18 cellular contexts compared by ENCODE assay signal in genomic region chr1:61754545-61754944, GRCh38. TPM values are rescaled to one million over a fixed set of nuclear protein-coding genes. Genes with fewer than 3 reads are reported as not detected.
DNase-seq lines count a peak whose midpoint lies in the region; ATAC-seq lines count a peak whose summit lies in the region.
"Had no signal": no experiment of that assay in that cellular context is flagged by ENCODE, and none has a peak within 500 bp of the region (broad histone marks: within the 10 kb centered on the region; RNA-seq: fewer than 3 reads in every experiment).

No MANE protein-coding gene starts in this region.

- H3K4me3 Mint-ChIP-seq in activated CD4-positive, alpha-beta T cell treated with anti-CD3 and anti-CD28 coated beads for 36 hours, result no peak overlapping the region
- no peak overlapping the region for H3K4me3 Mint-ChIP-seq in activated CD8-positive, alpha-beta T cell treated with anti-CD3 and anti-CD28 coated beads, Interleukin-2, amount 10 ng/mL, durations not matched to agents 7 days and 5 days
- H3K4me3 Mint-ChIP-seq: central memory CD8-positive, alpha-beta T cell; stimulated activated naive B cell treated with anti-CD40 and anti-IgM and Interleukin-4, amounts not matched to agents 10 μg/mL and 1 μg/mL and 100 μg/mL, for 72 hours; T-helper 17 cell had no signal

- intact Hi-C loops in activated CD4-positive, alpha-beta T cell treated with anti-CD3 and anti-CD28 coated beads for 36 hours (cut with DNase I, micrococcal nuclease), result no loop called here

- no peaks in the 10 kb centered on the region for H3K9me3 Mint-ChIP-seq in activated CD4-positive, alpha-beta T cell treated with anti-CD3 and anti-CD28 coated beads for 36 hours (ENCODE audit: low read depth)
- H3K9me3 Mint-ChIP-seq in activated CD8-positive, alpha-beta T cell treated with anti-CD3 and anti-CD28 coated beads, Interleukin-2, amount 10 ng/mL, durations not matched to agents 7 days and 5 days (ENCODE audit: insufficient read depth), result no peaks in the 10 kb centered on the region
- H3K9me3 Mint-ChIP-seq: central memory CD8-positive, alpha-beta T cell; stimulated activated naive B cell treated with anti-CD40 and anti-IgM and Interleukin-4, amounts not matched to agents 10 μg/mL and 1 μg/mL and 100 μg/mL, for 72 hours had no signal

- H3K9me3 ChIP-seq in esophagus (ENCODE audit: control insufficient read depth in 2 of 2, insufficient read depth in 1 of 2, low read depth in 1 of 2, low read length in 1 of 2), result no peaks in the 10 kb centered on the region
- H3K9me3 ChIP-seq in trophoblast cell (ENCODE audit: insufficient read depth, low read depth, low read length), result no peaks in the 10 kb centered on the region
- H3K9me3 ChIP-seq: SJCRH30, upper lobe of left lung had no signal

- H3K36me3 Mint-ChIP-seq in activated CD4-positive, alpha-beta T cell treated with anti-CD3 and anti-CD28 coated beads for 36 hours (ENCODE audit: low read depth), result peaks cover 2% of the 10 kb centered on the region
- H3K36me3 Mint-ChIP-seq in activated CD8-positive, alpha-beta T cell treated with anti-CD3 and anti-CD28 coated beads, Interleukin-2, amount 10 ng/mL, durations not matched to agents 7 days and 5 days (ENCODE audit: low read depth), result no peaks in the 10 kb centered on the region
- H3K36me3 Mint-ChIP-seq: stimulated activated naive B cell treated with anti-CD40 and anti-IgM and Interleukin-4, amounts not matched to agents 10 μg/mL and 1 μg/mL and 100 μg/mL, for 72 hours had no signal

- H3K27me3 ChIP-seq in esophagus (ENCODE audit: control insufficient read depth in 1 of 2, insufficient read depth in 2 of 2, low read length in 2 of 2) (no peaks in the 10 kb centered on the region), trophoblast cell (ENCODE audit: insufficient read depth, low read length) (no peaks in the 10 kb centered on the region)
- H3K27me3 ChIP-seq: SJCRH30, upper lobe of left lung had no signal

- H3K23ac ChIP-seq in trophoblast cell (ENCODE audit: low read length), result no peak overlapping the region

- H3K9ac ChIP-seq in trophoblast cell (ENCODE audit: low read length), result no peak overlapping the region

- H4K12ac ChIP-seq in trophoblast cell (ENCODE audit: low read depth, low read length), result no peak overlapping the region

- peaks cover 17% of the 10 kb centered on the region for H3K4me1 Mint-ChIP-seq in activated CD4-positive, alpha-beta T cell treated with anti-CD3 and anti-CD28 coated beads for 36 hours
- H3K4me1 Mint-ChIP-seq in activated CD8-positive, alpha-beta T cell treated with anti-CD3 and anti-CD28 coated beads, Interleukin-2, amount 10 ng/mL, durations not matched to agents 7 days and 5 days (ENCODE audit: low read depth), result no peaks in the 10 kb centered on the region

- no peak for DNase-seq in activated CD4-positive, alpha-beta T cell treated with anti-CD3 and anti-CD28 coated beads for 36 hours
- DNase-seq in activated CD4-positive, alpha-beta T cell treated with anti-CD3 and anti-CD28 coated beads, Interleukin-2, amount 50 U/mL, for 1 hour, result no peak
- DNase-seq in NCI-H146 treated with DMSO at 0.1 percent for 48 hours (lab: John Stamatoyannopoulos, UW; ENCODE audit: unreplicated experiment), result peak; percentile 7
- DNase-seq in trophoblast cell, result peak; percentile 38 to 77
- no peak for DNase-seq in activated CD8-positive, alpha-beta T cell treated with anti-CD3 and anti-CD28 coated beads, Interleukin-2, amount 10 ng/mL, durations not matched to agents 7 days and 5 days
- DNase-seq: effector CD4-positive, alpha-beta T cell; hypothalamus; NCI-H1436 treated with DMSO at 0.1 percent for 48 hours; NCI-H524; retina; stimulated activated naive B cell treated with anti-CD40 and anti-IgM and Interleukin-4, amounts not matched to agents 10 μg/mL and 1 μg/mL and 100 μg/mL, for 72 hours; T-helper 17 cell; upper lobe of left lung had no signal

- H3K18ac ChIP-seq in trophoblast cell (ENCODE audit: low read length), result no peak overlapping the region

- no peak overlapping the region for H2AFZ ChIP-seq in trophoblast cell (ENCODE audit: insufficient read depth, low read length, poor library complexity)

- no peak overlapping the region for H3K14ac ChIP-seq in trophoblast cell (ENCODE audit: low read length)

- no peak overlapping the region for H3K27ac Mint-ChIP-seq in activated CD4-positive, alpha-beta T cell treated with anti-CD3 and anti-CD28 coated beads for 36 hours
- no peak overlapping the region for H3K27ac Mint-ChIP-seq in activated CD8-positive, alpha-beta T cell treated with anti-CD3 and anti-CD28 coated beads, Interleukin-2, amount 10 ng/mL, durations not matched to agents 7 days and 5 days
- H3K27ac Mint-ChIP-seq: stimulated activated naive B cell treated with anti-CD40 and anti-IgM and Interleukin-4, amounts not matched to agents 10 μg/mL and 1 μg/mL and 100 μg/mL, for 72 hours; T-helper 17 cell had no signal

- no peak overlapping the region for H2BK120ac ChIP-seq in trophoblast cell (ENCODE audit: insufficient read depth, low read length, poor library complexity)

- POLR2A ChIA-PET in activated CD4-positive, alpha-beta T cell treated with anti-CD3 and anti-CD28 coated beads for 36 hours (lab: Charles Lee), result no interaction called here
- POLR2A ChIA-PET in activated CD8-positive, alpha-beta T cell treated with anti-CD3 and anti-CD28 coated beads, Interleukin-2, amount 10 ng/mL, durations not matched to agents 7 days and 5 days (lab: Charles Lee), result no interaction called here

- no peak overlapping the region for H3K4me2 ChIP-seq in trophoblast cell (ENCODE audit: low read length)

- CTCF ChIA-PET in activated CD4-positive, alpha-beta T cell treated with anti-CD3 and anti-CD28 coated beads for 36 hours (lab: Charles Lee), result no interaction called here
- CTCF ChIA-PET in activated CD8-positive, alpha-beta T cell treated with anti-CD3 and anti-CD28 coated beads, Interleukin-2, amount 10 ng/mL, durations not matched to agents 7 days and 5 days (lab: Charles Lee), result no interaction called here

- H3K4ac ChIP-seq in trophoblast cell (ENCODE audit: low read depth, low read length), result no peak overlapping the region

- H2BK5ac ChIP-seq in trophoblast cell (ENCODE audit: low read depth, low read length, poor library complexity), result no peak overlapping the region

- no peak overlapping the region for H4K91ac ChIP-seq in trophoblast cell (ENCODE audit: low read depth, low read length)

- H3K36me3 ChIP-seq in esophagus (ENCODE audit: control insufficient read depth in 2 of 2, insufficient read depth in 2 of 2, low read length in 1 of 2) (no peaks in the 10 kb centered on the region), trophoblast cell (ENCODE audit: control insufficient read depth in 1 of 2, insufficient read depth in 2 of 2, low read length in 2 of 2) (peaks cover 0 to 3% of the 10 kb centered on the region in 2 experiments)
- H3K36me3 ChIP-seq: SJCRH30 had no signal

- H3K27me3 Mint-ChIP-seq in activated CD4-positive, alpha-beta T cell treated with anti-CD3 and anti-CD28 coated beads for 36 hours, result no peaks in the 10 kb centered on the region
- H3K27me3 Mint-ChIP-seq in activated CD8-positive, alpha-beta T cell treated with anti-CD3 and anti-CD28 coated beads, Interleukin-2, amount 10 ng/mL, durations not matched to agents 7 days and 5 days (ENCODE audit: low read depth), result no peaks in the 10 kb centered on the region
- H3K27me3 Mint-ChIP-seq: central memory CD8-positive, alpha-beta T cell; stimulated activated naive B cell treated with anti-CD40 and anti-IgM and Interleukin-4, amounts not matched to agents 10 μg/mL and 1 μg/mL and 100 μg/mL, for 72 hours; T-helper 17 cell had no signal

- peak; percentile 39 for ATAC-seq in activated CD4-positive, alpha-beta T cell treated with anti-CD3 and anti-CD28 coated beads for 36 hours
- ATAC-seq in HG03045 (IDR thresholded peaks at IDR 0.05; ENCODE audit: unreplicated experiment) (no peak), GM18909 (IDR thresholded peaks at IDR 0.05; ENCODE audit: poor library complexity, unreplicated experiment) (no peak)
- ATAC-seq in activated CD8-positive, alpha-beta T cell treated with anti-CD3 and anti-CD28 coated beads, Interleukin-2, amount 10 ng/mL, durations not matched to agents 7 days and 5 days, result no peak
- ATAC-seq: stimulated activated naive B cell treated with anti-CD40 and anti-IgM and Interleukin-4, amounts not matched to agents 10 μg/mL and 1 μg/mL and 100 μg/mL, for 72 hours; T-helper 17 cell had no signal

- H3K4me3 ChIP-seq in esophagus (ENCODE audit: low read depth in 1 of 2, low read length in 2 of 2) (no peak overlapping the region), trophoblast cell (ENCODE audit: low read depth, low read length) (no peak overlapping the region)
- H3K4me3 ChIP-seq: SJCRH30, upper lobe of left lung had no signal

- no peaks in the 10 kb centered on the region for H3K4me1 ChIP-seq in esophagus (ENCODE audit: control insufficient read depth in 2 of 2, insufficient read depth in 2 of 2, low read length in 1 of 2)
- H3K4me1 ChIP-seq in trophoblast cell (ENCODE audit: control insufficient read depth in 1 of 2, insufficient read depth in 2 of 2, low read length in 2 of 2), result no peaks in the 10 kb centered on the region
- H3K4me1 ChIP-seq: SJCRH30 had no signal

- H2AK5ac ChIP-seq in trophoblast cell (ENCODE audit: low read length), result no peak overlapping the region

- H2BK12ac ChIP-seq in trophoblast cell (ENCODE audit: low read length), result no peak overlapping the region

- peaks cover 7% of the 10 kb centered on the region for H3K79me2 ChIP-seq in trophoblast cell (ENCODE audit: control insufficient read depth, insufficient read depth, low read length, poor library complexity)

- WGBS in esophagus, 2 donors, result 54 to 69% methylated on average over 4 of the region's 4 CpGs
- WGBS in trophoblast cell (ENCODE audit: extremely low coverage, insufficient coverage, insufficient read length), result no CpG with 5 or more reads among the region's 4 CpGs

- H4K8ac ChIP-seq in trophoblast cell (ENCODE audit: low read depth, low read length), result no peak overlapping the region

- no peaks in the 10 kb centered on the region for H3K79me1 ChIP-seq in trophoblast cell (ENCODE audit: low read length)

- H3K27ac ChIP-seq in esophagus (ENCODE audit: low read depth in 2 of 2, low read length in 1 of 2), result peak overlapping the region; percentile 22 to 65
- H3K27ac ChIP-seq in trophoblast cell (ENCODE audit: low read depth, low read length), result no peak overlapping the region
- H3K27ac ChIP-seq: SJCRH30, upper lobe of left lung had no signal

RNA-seq across cellular contexts. Expression of gene PATJ, which starts 12.3 kb away (rescaled TPM):
- 10 to 100 TPM; 12.6 to 12.8 TPM for total RNA-seq in activated CD4-positive, alpha-beta T cell treated with anti-CD3 and anti-CD28 coated beads for 36 hours
- 10 to 100 TPM; 17.2 to 28.6 TPM for polyA plus RNA-seq in esophagus
- 25.8 and 26.4 TPM in 2 replicates for polyA plus RNA-seq in trophoblast cell (2013)
- total RNA-seq in activated CD8-positive, alpha-beta T cell treated with anti-CD3 and anti-CD28 coated beads, Interleukin-2, amount 10 ng/mL, durations not matched to agents 7 days and 5 days, result 10 to 100 TPM in 1 of 2 experiments, 1 to 10 TPM in 1; 8.8 to 10.9 TPM

RNA-seq across cellular contexts. Expression of gene TM2D1, which starts 29.6 kb away (rescaled TPM):
- total RNA-seq in activated CD4-positive, alpha-beta T cell treated with anti-CD3 and anti-CD28 coated beads for 36 hours, result 10 to 100 TPM; 20.8 to 26.4 TPM
- 10 to 100 TPM in 1 of 2 donors, 1 to 10 TPM in 1; 7.6 to 17.4 TPM for polyA plus RNA-seq in esophagus
- 26.4 and 26.9 TPM in 2 replicates for polyA plus RNA-seq in trophoblast cell (2013)
- 10 to 100 TPM; 25.8 to 28.5 TPM for total RNA-seq in activated CD8-positive, alpha-beta T cell treated with anti-CD3 and anti-CD28 coated beads, Interleukin-2, amount 10 ng/mL, durations not matched to agents 7 days and 5 days

Comparison
In these comparisons a context has a peak if more than half of its experiments do, and no peak if none do; other contexts are left out.
1. DNase-seq: peak in NCI-H146 treated with DMSO at 0.1 percent for 48 hours (single experiment) and trophoblast cell (2 of 2); none in activated CD4-positive, alpha-beta T cell treated with anti-CD3 and anti-CD28 coated beads for 36 hours (single experiment), activated CD4-positive, alpha-beta T cell treated with anti-CD3 and anti-CD28 coated beads, Interleukin-2, amount 50 U/mL, for 1 hour (single experiment) and activated CD8-positive, alpha-beta T cell treated with anti-CD3 and anti-CD28 coated beads, Interleukin-2, amount 10 ng/mL, durations not matched to agents 7 days and 5 days (single experiment).